ENCODE assay signal across 9 cellular contexts in genomic region chr19:6551607-6552450, GRCh38. TPM values are rescaled to one million over a fixed set of nuclear protein-coding genes. Genes with fewer than 3 reads are reported as not detected.
DNase-seq lines count a peak whose midpoint lies in the region.
"Had no signal": no experiment of that assay in that cellular context is flagged by ENCODE, and none has a peak within 500 bp of the region (broad histone marks: within the 10 kb centered on the region; RNA-seq: fewer than 3 reads in every experiment).

No MANE protein-coding gene starts in this region.

- DNase-seq in Daoy (ENCODE audit: low read depth) (peak; percentile 31), iPS-NIHi11 (ENCODE audit: low spot score) (peak; percentile 55), DMS153 treated with DMSO at 0.1 percent for 48 hours (lab: John Stamatoyannopoulos, UW; ENCODE audit: unreplicated experiment) (no peak), NCI-H2081 treated with DMSO at 0.1 percent for 48 hours (lab: John Stamatoyannopoulos, UW) (no peak), globus pallidus (ENCODE audit: low spot score) (no peak)
- peak; percentile 76 for DNase-seq in Jurkat, Clone E6-1 (ENCODE audit: low read depth, low spot score)
- DNase-seq in activated CD8-positive, alpha-beta memory T cell treated with anti-CD3 and anti-CD28 coated beads for 24 hours, result peak; percentile 81
- DNase-seq in stimulated activated CD8-positive, alpha-beta memory T cell treated with anti-CD3 and anti-CD28 coated beads, Interleukin-7, amount 100 ng/mL, for 4 hours (ENCODE audit: low read depth in 2 of 2), result peak; percentile 48 to 60

- peak overlapping the region; percentile 27 for H3K4me3 ChIP-seq in Jurkat, Clone E6-1 (ENCODE audit: low read length)
- H3K4me3 ChIP-seq: thoracic aorta had no signal

RNA-seq across cellular contexts. Expression of gene TNFSF9, which starts 21.0 kb away (rescaled TPM):
- total RNA-seq in Daoy (2014; rRNA removed; shearing (Covaris generic)), result 12.0 and 13.8 TPM in 2 replicates
- 6.3 TPM for polyA plus RNA-seq in Jurkat, Clone E6-1 (2012; ENCODE audit: insufficient read depth, insufficient read length)

RNA-seq across cellular contexts. Expression of gene CD70, which starts 39.1 kb away (rescaled TPM):
- total RNA-seq in Daoy (2014; rRNA removed; shearing (Covaris generic)), result 62.8 and 65.4 TPM in 2 replicates
- polyA plus RNA-seq in Jurkat, Clone E6-1 (2012; ENCODE audit: insufficient read depth, insufficient read length), result 7.2 TPM
- total RNA-seq: thoracic aorta had no signal

RNA-seq across cellular contexts. Expression of gene TUBB4A, which starts 49.7 kb away (rescaled TPM):
- total RNA-seq in Daoy (2014; rRNA removed; shearing (Covaris generic)), result 0.17 and 0.65 TPM in 2 replicates
- 49.6 TPM for polyA plus RNA-seq in Jurkat, Clone E6-1 (2012; ENCODE audit: insufficient read depth, insufficient read length)
- total RNA-seq: thoracic aorta had no signal

Comparison
In these comparisons a context has a peak if more than half of its experiments do, and no peak if none do; other contexts are left out.
1. DNase-seq: peak in Daoy (single experiment), Jurkat, Clone E6-1 (single experiment), activated CD8-positive, alpha-beta memory T cell treated with anti-CD3 and anti-CD28 coated beads for 24 hours (single experiment), iPS-NIHi11 (single experiment) and stimulated activated CD8-positive, alpha-beta memory T cell treated with anti-CD3 and anti-CD28 coated beads, Interleukin-7, amount 100 ng/mL, for 4 hours (2 of 2); none in DMS153 treated with DMSO at 0.1 percent for 48 hours (single experiment), NCI-H2081 treated with DMSO at 0.1 percent for 48 hours (single experiment) and globus pallidus (single experiment).